9 cellular contexts compared by ENCODE assay signal in genomic region chr3:126959921-126960603, GRCh38. TPM values are rescaled to one million over a fixed set of nuclear protein-coding genes. Genes with fewer than 3 reads are reported as not detected.
DNase-seq lines count a peak whose midpoint lies in the region; ATAC-seq and TF ChIP-seq lines count a peak whose summit lies in the region.
"Had no signal": no experiment of that assay in that cellular context is flagged by ENCODE, and none has a peak within 500 bp of the region (broad histone marks: within the 10 kb centered on the region; RNA-seq: fewer than 3 reads in every experiment).

No MANE protein-coding gene starts in this region.

- POLR2A ChIA-PET in AG04450 (lab: Yijun Ruan, JAX) (no interaction called here), HEK293 (lab: Yijun Ruan, JAX) (no interaction called here)

- H3K27me3 ChIP-seq in AG04450 (ENCODE audit: control insufficient read depth, insufficient read depth, low read length) (no peaks in the 10 kb centered on the region), kidney epithelial cell (ENCODE audit: control insufficient read depth, insufficient read depth, low read length) (no peaks in the 10 kb centered on the region), thyroid gland (no peaks in the 10 kb centered on the region)

- TF ChIP-seq CTCF in AG04450 (IDR thresholded peaks at IDR 0.05; ENCODE audit: low read depth, low read length): peak; percentile 56
- no peak for TF ChIP-seq CTCF in HEK293 (tag by site-specific recombination; IDR thresholded peaks at IDR 0.05)
- TF ChIP-seq CTCF in astrocyte of the spinal cord (IDR thresholded peaks at IDR 0.05; ENCODE audit: low read depth, low read length): peak; percentile 60
- TF ChIP-seq CTCF in kidney epithelial cell (IDR thresholded peaks at IDR 0.05; ENCODE audit: insufficient read depth, low read length, poor library complexity, severe bottlenecking): peak; percentile 47
- no peak for TF ChIP-seq CTCF in thyroid gland (IDR thresholded peaks at IDR 0.05)

- TF ChIP-seq POLR2A in thyroid gland (IDR thresholded peaks at IDR 0.05): no peak

- in situ Hi-C loops in astrocyte of the spinal cord (cut with HindIII; ENCODE audit: low sequenced_read_pairs): no loop called here

- no peaks in the 10 kb centered on the region for H3K4me1 ChIP-seq in HEK293 (ENCODE audit: control insufficient read depth, insufficient read depth, low read length)
- peaks cover 0 to 22% of the 10 kb centered on the region in 2 donors for H3K4me1 ChIP-seq in thyroid gland

- WGBS in thyroid gland, 2 donors: 81 to 83% methylated on average over 14 to 17 of the region's 17 CpGs

- ATAC-seq in GM18870 (IDR thresholded peaks at IDR 0.05; ENCODE audit: unreplicated experiment): no peak
- ATAC-seq in GM19395 (IDR thresholded peaks at IDR 0.05; ENCODE audit: unreplicated experiment): no peak
- ATAC-seq: T-cell had no signal

- H3K4me3 ChIP-seq in AG04450 (ENCODE audit: low read depth, low read length) (no peak overlapping the region), HEK293 (ENCODE audit: low read depth, low read length) (no peak overlapping the region), astrocyte of the spinal cord (ENCODE audit: low read depth, low read length) (no peak overlapping the region), kidney epithelial cell (ENCODE audit: low read depth, low read length) (no peak overlapping the region), thyroid gland (replicated peaks in 1 of 3) (no peak overlapping the region)

- intact Hi-C loops in thyroid gland (cut with DNase I): no loop called here

- H3K36me3 ChIP-seq in HEK293 (ENCODE audit: control insufficient read depth in 2 of 2, insufficient read depth in 1 of 2, low read length in 2 of 2) (no peaks in the 10 kb centered on the region), kidney epithelial cell (ENCODE audit: control insufficient read depth, insufficient read depth, low read length) (no peaks in the 10 kb centered on the region), thyroid gland (no peaks in the 10 kb centered on the region)

- CTCF ChIA-PET in AG04450 (lab: Charles Lee): interaction anchor here (1.5 kb wide), 1 partner anchor 208 kb away, joined by 9 read pairs; no protein-coding TSS in a partner anchor
- CTCF ChIA-PET in HEK293 (lab: Yijun Ruan, JAX): no interaction called here

- H3K9me3 ChIP-seq in AG04450 (ENCODE audit: control insufficient read depth, insufficient read depth, low read length) (no peaks in the 10 kb centered on the region), HEK293 (ENCODE audit: control insufficient read depth, insufficient read depth, low read depth, low read length) (no peaks in the 10 kb centered on the region), thyroid gland (no peaks in the 10 kb centered on the region)

- DNase-seq in AG04450 (ENCODE audit: low read depth, low spot score) (no peak), astrocyte of the spinal cord (ENCODE audit: low read depth, low spot score) (peak; percentile 71), kidney epithelial cell (ENCODE audit: low read depth) (no peak), GF-D8 (lab: John Stamatoyannopoulos, UW) (no peak), thyroid gland (no peak)
- DNase-seq: T-cell had no signal

- H3K27ac ChIP-seq in AG04450 (ENCODE audit: low read depth, low read length) (no peak overlapping the region), HEK293 (ENCODE audit: extremely low read depth, low read depth, low read length) (no peak overlapping the region), thyroid gland (no peak overlapping the region)

TF ChIP-seq in HEK293, 187 proteins besides CTCF, POLR2A, EP300 and RAD21:
- no peak for TF ChIP-seq ZNF280D (tag by site-specific recombination; IDR thresholded peaks at IDR 0.05)
- peak; percentile 76 for TF ChIP-seq ZIC2 (tag by site-specific recombination; IDR thresholded peaks at IDR 0.05)
- no peak for TF ChIP-seq ZNF510 (tag by site-specific recombination; IDR thresholded peaks at IDR 0.05; ENCODE audit: insufficient replicate concordance)
- TF ChIP-seq, protein P1, sequence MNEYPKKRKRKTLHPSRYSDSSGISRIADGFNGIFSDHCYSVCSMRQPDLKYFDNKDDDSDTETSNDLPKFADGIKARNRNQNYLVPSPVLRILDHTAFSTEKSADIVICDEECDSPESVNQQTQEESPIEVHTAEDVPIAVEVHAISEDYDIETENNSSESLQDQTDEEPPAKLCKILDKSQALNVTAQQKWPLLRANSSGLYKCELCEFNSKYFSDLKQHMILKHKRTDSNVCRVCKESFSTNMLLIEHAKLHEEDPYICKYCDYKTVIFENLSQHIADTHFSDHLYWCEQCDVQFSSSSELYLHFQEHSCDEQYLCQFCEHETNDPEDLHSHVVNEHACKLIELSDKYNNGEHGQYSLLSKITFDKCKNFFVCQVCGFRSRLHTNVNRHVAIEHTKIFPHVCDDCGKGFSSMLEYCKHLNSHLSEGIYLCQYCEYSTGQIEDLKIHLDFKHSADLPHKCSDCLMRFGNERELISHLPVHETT (tag by site-specific recombination; IDR thresholded peaks at IDR 0.05): no peak
- TF ChIP-seq, protein P2, sequence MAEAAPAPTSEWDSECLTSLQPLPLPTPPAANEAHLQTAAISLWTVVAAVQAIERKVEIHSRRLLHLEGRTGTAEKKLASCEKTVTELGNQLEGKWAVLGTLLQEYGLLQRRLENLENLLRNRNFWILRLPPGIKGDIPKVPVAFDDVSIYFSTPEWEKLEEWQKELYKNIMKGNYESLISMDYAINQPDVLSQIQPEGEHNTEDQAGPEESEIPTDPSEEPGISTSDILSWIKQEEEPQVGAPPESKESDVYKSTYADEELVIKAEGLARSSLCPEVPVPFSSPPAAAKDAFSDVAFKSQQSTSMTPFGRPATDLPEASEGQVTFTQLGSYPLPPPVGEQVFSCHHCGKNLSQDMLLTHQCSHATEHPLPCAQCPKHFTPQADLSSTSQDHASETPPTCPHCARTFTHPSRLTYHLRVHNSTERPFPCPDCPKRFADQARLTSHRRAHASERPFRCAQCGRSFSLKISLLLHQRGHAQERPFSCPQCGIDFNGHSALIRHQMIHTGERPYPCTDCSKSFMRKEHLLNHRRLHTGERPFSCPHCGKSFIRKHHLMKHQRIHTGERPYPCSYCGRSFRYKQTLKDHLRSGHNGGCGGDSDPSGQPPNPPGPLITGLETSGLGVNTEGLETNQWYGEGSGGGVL (tag by site-specific recombination; IDR thresholded peaks at IDR 0.05): no peak

RNA-seq across cellular contexts. Expression of gene PLXNA1, which starts 22.9 kb away (rescaled TPM):
- 22.0 and 30.8 TPM in 2 replicates for polyA plus RNA-seq in AG04450 (2011; rRNA removed)
- polyA minus RNA-seq in AG04450 (2011; rRNA and poly(A)+ RNA removed): 56.6 and 67.4 TPM in 2 replicates
- total RNA-seq in kidney epithelial cell: 54.3 and 64.4 TPM in 2 replicates
- total RNA-seq in thyroid gland: 10 to 100 TPM; 16.0 to 28.0 (median 22.8) TPM

Comparison
In these comparisons a context has a peak if more than half of its experiments do, and no peak if none do; other contexts are left out.
1. CTCF ChIP-seq: peak in AG04450 (single experiment), astrocyte of the spinal cord (single experiment) and kidney epithelial cell (single experiment); none in HEK293 (single experiment) and thyroid gland (0 of 6).